20 cellular contexts compared by ENCODE assay signal in the genomic region with DNA sequence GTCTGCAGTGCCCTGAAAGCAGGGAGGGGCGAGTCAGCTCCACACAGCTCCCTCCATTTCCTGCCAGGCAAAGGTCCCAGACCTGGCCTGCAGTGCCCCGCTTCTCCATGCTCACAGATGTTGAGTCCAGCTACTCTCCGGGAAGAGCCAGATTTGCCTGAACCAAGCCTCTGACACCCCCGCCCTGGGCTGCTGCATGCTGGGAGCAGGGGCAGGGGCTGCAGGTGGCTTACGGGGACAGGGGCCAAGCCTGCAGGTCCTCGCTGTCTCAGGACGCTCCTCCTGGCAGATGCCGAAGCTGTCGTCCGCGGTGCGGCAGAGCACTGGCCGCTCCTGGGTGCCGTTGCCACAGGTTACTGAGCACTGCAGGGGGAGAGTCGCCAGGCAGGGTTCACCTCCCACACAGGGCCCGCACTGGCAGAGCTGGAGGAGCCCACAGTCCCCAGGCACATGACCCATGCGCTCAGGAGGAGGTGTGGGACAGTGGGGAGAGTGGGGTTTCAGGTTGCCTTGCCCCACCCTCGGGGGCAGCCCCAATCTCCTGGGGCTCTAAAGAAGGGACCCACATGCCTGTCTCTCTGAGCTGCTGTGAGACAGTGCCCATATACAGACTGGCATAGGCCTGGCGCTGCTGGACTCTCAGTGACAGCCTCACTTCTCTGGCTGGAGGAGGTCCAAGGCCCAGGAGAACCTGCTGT.
DNase-seq lines count a peak whose midpoint lies in the region; ATAC-seq and TF ChIP-seq lines count a peak whose summit lies in the region.
"Had no signal": no experiment of that assay in that cellular context is flagged by ENCODE, and none has a peak within 500 bp of the region (broad histone marks: within the 10 kb centered on the region; RNA-seq: fewer than 3 reads in every experiment).

No MANE protein-coding gene starts in this region.

- H3K9ac ChIP-seq in trophoblast cell (ENCODE audit: low read length), result no peak overlapping the region
- H3K9ac ChIP-seq: BLaER1 treated with 17β-estradiol and CSF1 and Interleukin-3, amounts not matched to agents 10 nM and 100 nM had no signal

- no peak overlapping the region for H3K14ac ChIP-seq in trophoblast cell (ENCODE audit: low read length)

- H3K79me1 ChIP-seq in trophoblast cell (ENCODE audit: low read length), result no peaks in the 10 kb centered on the region

- H3K4me1 Mint-ChIP-seq in chondrocyte (ENCODE audit: low read depth), result no peaks in the 10 kb centered on the region
- no peaks in the 10 kb centered on the region for H3K4me1 Mint-ChIP-seq in natural killer cell treated with Interleukin-12 subunit alpha and Interleukin-12 subunit beta and Interleukin-15 and Interleukin-18, amount 100 ng/mL, for 72 hours (ENCODE audit: low read depth in 2 of 2)

- H2AK5ac ChIP-seq in trophoblast cell (ENCODE audit: low read length), result no peak overlapping the region

- H3K23ac ChIP-seq in trophoblast cell (ENCODE audit: low read length), result no peak overlapping the region

- H2BK5ac ChIP-seq in trophoblast cell (ENCODE audit: low read depth, low read length, poor library complexity), result no peak overlapping the region

- no peak overlapping the region for H2BK12ac ChIP-seq in trophoblast cell (ENCODE audit: low read length)

- no peak for TF ChIP-seq CTCF in chondrocyte (IDR thresholded peaks at IDR 0.05)
- TF ChIP-seq CTCF in left lung (IDR thresholded peaks at IDR 0.05), result no peak
- TF ChIP-seq CTCF in omental fat pad (IDR thresholded peaks at IDR 0.05), result no peak

- no peak overlapping the region for H3K27ac ChIP-seq in left lung
- no peak overlapping the region for H3K27ac ChIP-seq in trophoblast cell (ENCODE audit: low read depth, low read length)
- H3K27ac ChIP-seq: BLaER1 treated with 17β-estradiol and CSF1 and Interleukin-3, amounts not matched to agents 10 nM and 100 nM had no signal

- H2BK120ac ChIP-seq in trophoblast cell (ENCODE audit: insufficient read depth, low read length, poor library complexity), result no peak overlapping the region

- H3K18ac ChIP-seq in trophoblast cell (ENCODE audit: low read length), result no peak overlapping the region

- H4K12ac ChIP-seq in trophoblast cell (ENCODE audit: low read depth, low read length), result no peak overlapping the region

- no peaks in the 10 kb centered on the region for H3K27me3 Mint-ChIP-seq in chondrocyte (ENCODE audit: low read depth)
- H3K27me3 Mint-ChIP-seq in natural killer cell treated with Interleukin-12 subunit alpha and Interleukin-12 subunit beta and Interleukin-15 and Interleukin-18, amount 100 ng/mL, for 72 hours, result no peaks in the 10 kb centered on the region

- no peak overlapping the region for H3K4ac ChIP-seq in trophoblast cell (ENCODE audit: low read depth, low read length)

- H3K4me2 ChIP-seq in trophoblast cell (ENCODE audit: low read length), result no peak overlapping the region
- H3K4me2 ChIP-seq: BLaER1 treated with 17β-estradiol and CSF1 and Interleukin-3, amounts not matched to agents 10 nM and 100 nM had no signal

- intact Hi-C loops in left lung (cut with DNase I), result no loop called here

- H3K9me3 ChIP-seq in left lung (peaks cover 0 to 76% of the 10 kb centered on the region in 2 donors), trophoblast cell (ENCODE audit: insufficient read depth, low read depth, low read length) (peaks cover 72% of the 10 kb centered on the region)

- H3K4me3 ChIP-seq in left lung (no peak overlapping the region), trophoblast cell (ENCODE audit: low read depth, low read length) (peak overlapping the region; percentile 7)
- H3K4me3 ChIP-seq: BLaER1 treated with 17β-estradiol and CSF1 and Interleukin-3, amounts not matched to agents 10 nM and 100 nM; GM12878 had no signal

- no peak overlapping the region for H4K91ac ChIP-seq in trophoblast cell (ENCODE audit: low read depth, low read length)

- DNase-seq in D341Med (ENCODE audit: low spot score), result peak; percentile 9
- DNase-seq in chondrocyte (ENCODE audit: low spot score), result peak; percentile 84
- peak; percentile 21 to 66 for DNase-seq in left lung
- no peak for DNase-seq in trophoblast cell
- DNase-seq in activated naive CD4-positive, alpha-beta T cell treated with anti-CD3 and anti-CD28 coated beads, Interleukin-2, amount 50 U/mL, for 16 hours, result no peak
- DNase-seq in natural killer cell treated with Interleukin-12 subunit alpha and Interleukin-12 subunit beta and Interleukin-15 and Interleukin-18, amount 100 ng/mL, for 72 hours (ENCODE audit: low spot score), result no peak
- DNase-seq in omental fat pad (ENCODE audit: low spot score), result no peak
- DNase-seq: Calu3, DMS53, EL, HFFc6, KBM-7, NCI-H187 treated with DMSO at 0.1 percent for 48 hours, NCI-H345, NCI-H524 treated with DMSO at 0.1 percent for 48 hours, SHP77 treated with DMSO at 0.1 percent for 48 hours had no signal

- peaks cover 4% of the 10 kb centered on the region for H3K9me3 Mint-ChIP-seq in chondrocyte (ENCODE audit: low read depth)
- H3K9me3 Mint-ChIP-seq in natural killer cell treated with Interleukin-12 subunit alpha and Interleukin-12 subunit beta and Interleukin-15 and Interleukin-18, amount 100 ng/mL, for 72 hours, result no peaks in the 10 kb centered on the region
- H3K9me3 Mint-ChIP-seq: HFFc6 had no signal

- H3K36me3 ChIP-seq in left lung (peaks cover 0 to 27% of the 10 kb centered on the region in 2 donors), trophoblast cell (ENCODE audit: control insufficient read depth in 1 of 2, insufficient read depth in 2 of 2, low read length in 2 of 2) (peaks cover 41 to 52% of the 10 kb centered on the region in 2 experiments)
- H3K36me3 ChIP-seq: BLaER1 treated with 17β-estradiol and CSF1 and Interleukin-3, amounts not matched to agents 10 nM and 100 nM had no signal

- H2AFZ ChIP-seq in trophoblast cell (ENCODE audit: insufficient read depth, low read length, poor library complexity), result no peak overlapping the region

- H3K79me2 ChIP-seq in trophoblast cell (ENCODE audit: control insufficient read depth, insufficient read depth, low read length, poor library complexity), result no peaks in the 10 kb centered on the region

- H3K27me3 ChIP-seq in left lung, result peaks cover 0 to 12% of the 10 kb centered on the region in 2 donors
- H3K27me3 ChIP-seq in trophoblast cell (ENCODE audit: insufficient read depth, low read length), result no peaks in the 10 kb centered on the region
- H3K27me3 ChIP-seq: BLaER1 treated with 17β-estradiol and CSF1 and Interleukin-3, amounts not matched to agents 10 nM and 100 nM had no signal

- peaks cover 3% of the 10 kb centered on the region for H3K36me3 Mint-ChIP-seq in chondrocyte (ENCODE audit: low read depth)
- H3K36me3 Mint-ChIP-seq in natural killer cell treated with Interleukin-12 subunit alpha and Interleukin-12 subunit beta and Interleukin-15 and Interleukin-18, amount 100 ng/mL, for 72 hours, result no peaks in the 10 kb centered on the region
- H3K36me3 Mint-ChIP-seq: CD8-positive, alpha-beta T cell had no signal

- ATAC-seq in left lung, result no peak
- no peak for ATAC-seq in natural killer cell treated with Interleukin-12 subunit alpha and Interleukin-12 subunit beta and Interleukin-15 and Interleukin-18, amount 100 ng/mL, for 72 hours
- no peak for ATAC-seq in omental fat pad (ENCODE audit: low FRiP score)
- ATAC-seq: CD8-positive, alpha-beta T cell; GM12878; HepG2 had no signal

- no CpG with 5 or more reads among the region's 19 CpGs for WGBS in trophoblast cell (ENCODE audit: extremely low coverage, insufficient coverage, insufficient read length)

- no peak overlapping the region for H3K4me3 Mint-ChIP-seq in chondrocyte (ENCODE audit: unreplicated experiment)
- no peak overlapping the region for H3K4me3 Mint-ChIP-seq in natural killer cell treated with Interleukin-12 subunit alpha and Interleukin-12 subunit beta and Interleukin-15 and Interleukin-18, amount 100 ng/mL, for 72 hours
- H3K4me3 Mint-ChIP-seq: CD8-positive, alpha-beta T cell; HFFc6 had no signal

- no peak overlapping the region for H3K27ac Mint-ChIP-seq in chondrocyte (ENCODE audit: unreplicated experiment)
- no peak overlapping the region for H3K27ac Mint-ChIP-seq in natural killer cell treated with Interleukin-12 subunit alpha and Interleukin-12 subunit beta and Interleukin-15 and Interleukin-18, amount 100 ng/mL, for 72 hours
- H3K27ac Mint-ChIP-seq: CD8-positive, alpha-beta T cell; HFFc6 had no signal

- no peak overlapping the region for H4K8ac ChIP-seq in trophoblast cell (ENCODE audit: low read depth, low read length)

- no peaks in the 10 kb centered on the region for H3K4me1 ChIP-seq in left lung
- H3K4me1 ChIP-seq in trophoblast cell (ENCODE audit: control insufficient read depth in 1 of 2, insufficient read depth in 2 of 2, low read length in 2 of 2), result no peaks in the 10 kb centered on the region
- H3K4me1 ChIP-seq: BLaER1 treated with 17β-estradiol and CSF1 and Interleukin-3, amounts not matched to agents 10 nM and 100 nM had no signal

Comparison
In these comparisons a context has a peak if more than half of its experiments do, and no peak if none do; other contexts are left out.
1. DNase-seq: peak in D341Med (single experiment), chondrocyte (single experiment) and left lung (2 of 2); none in trophoblast cell (0 of 2), activated naive CD4-positive, alpha-beta T cell treated with anti-CD3 and anti-CD28 coated beads, Interleukin-2, amount 50 U/mL, for 16 hours (single experiment), natural killer cell treated with Interleukin-12 subunit alpha and Interleukin-12 subunit beta and Interleukin-15 and Interleukin-18, amount 100 ng/mL, for 72 hours (single experiment) and omental fat pad (single experiment).